Comparison of ENCODE assay signal across 10 cellular contexts in the genomic region with DNA sequence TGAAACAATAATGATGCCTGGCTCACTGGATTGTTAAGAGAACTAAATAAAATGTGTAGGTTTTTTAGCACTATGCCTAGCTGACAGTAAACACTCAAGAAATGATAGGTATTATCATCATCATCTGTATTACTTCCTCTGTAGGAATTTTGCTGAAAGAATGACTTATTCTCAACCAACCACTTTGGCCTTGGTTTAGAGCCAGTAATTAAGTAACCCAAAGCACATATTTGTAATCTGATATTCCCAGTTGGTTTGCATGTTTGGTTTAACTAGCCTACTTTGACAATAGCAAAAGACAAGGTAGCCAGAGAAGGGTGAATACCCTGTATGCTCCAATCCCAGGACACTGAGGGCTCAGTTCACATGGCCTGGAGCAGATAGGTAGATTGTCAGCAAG.
DNase-seq lines count a peak whose midpoint lies in the region; TF ChIP-seq lines count a peak whose summit lies in the region.
"Had no signal": no experiment of that assay in that cellular context is flagged by ENCODE, and none has a peak within 500 bp of the region (broad histone marks: within the 10 kb centered on the region; RNA-seq: fewer than 3 reads in every experiment).

No MANE protein-coding gene starts in this region.

- in situ Hi-C loops in astrocyte of the spinal cord (cut with HindIII; ENCODE audit: low sequenced_read_pairs) = no loop called here

- H3K4me3 ChIP-seq in astrocyte of the spinal cord (ENCODE audit: low read depth, low read length) (no peak overlapping the region), skeletal muscle cell (ENCODE audit: low read depth, low read length) (no peak overlapping the region)
- H3K4me3 ChIP-seq: A549, spleen had no signal

- no peak for TF ChIP-seq CTCF in astrocyte of the spinal cord (IDR thresholded peaks at IDR 0.05; ENCODE audit: low read depth, low read length)

- peak; percentile 9 for DNase-seq in NCI-H2029 (lab: John Stamatoyannopoulos, UW)
- no peak for DNase-seq in NCI-H2029 treated with DMSO at 0.1 percent for 48 hours (lab: John Stamatoyannopoulos, UW)
- peak; percentile 61 for DNase-seq in astrocyte of the spinal cord (ENCODE audit: low read depth, low spot score)
- peak; percentile 73 for DNase-seq in skeletal muscle cell (ENCODE audit: low read depth)
- no peak for DNase-seq in NCI-H446 treated with DMSO at 0.1 percent for 48 hours (lab: John Stamatoyannopoulos, UW)
- no peak for DNase-seq in UCSD-AML1 (lab: John Stamatoyannopoulos, UW; ENCODE audit: unreplicated experiment)
- DNase-seq: naive B cell, NCI-H1436 treated with DMSO at 0.1 percent for 48 hours, spleen had no signal

Comparison
In these comparisons a context has a peak if more than half of its experiments do, and no peak if none do; other contexts are left out.
1. DNase-seq: peak in NCI-H2029 (single experiment), astrocyte of the spinal cord (single experiment) and skeletal muscle cell (single experiment); none in NCI-H2029 treated with DMSO at 0.1 percent for 48 hours (single experiment), NCI-H446 treated with DMSO at 0.1 percent for 48 hours (single experiment) and UCSD-AML1 (single experiment).